ENCODE assay signal across 8 cellular contexts in the genomic region with DNA sequence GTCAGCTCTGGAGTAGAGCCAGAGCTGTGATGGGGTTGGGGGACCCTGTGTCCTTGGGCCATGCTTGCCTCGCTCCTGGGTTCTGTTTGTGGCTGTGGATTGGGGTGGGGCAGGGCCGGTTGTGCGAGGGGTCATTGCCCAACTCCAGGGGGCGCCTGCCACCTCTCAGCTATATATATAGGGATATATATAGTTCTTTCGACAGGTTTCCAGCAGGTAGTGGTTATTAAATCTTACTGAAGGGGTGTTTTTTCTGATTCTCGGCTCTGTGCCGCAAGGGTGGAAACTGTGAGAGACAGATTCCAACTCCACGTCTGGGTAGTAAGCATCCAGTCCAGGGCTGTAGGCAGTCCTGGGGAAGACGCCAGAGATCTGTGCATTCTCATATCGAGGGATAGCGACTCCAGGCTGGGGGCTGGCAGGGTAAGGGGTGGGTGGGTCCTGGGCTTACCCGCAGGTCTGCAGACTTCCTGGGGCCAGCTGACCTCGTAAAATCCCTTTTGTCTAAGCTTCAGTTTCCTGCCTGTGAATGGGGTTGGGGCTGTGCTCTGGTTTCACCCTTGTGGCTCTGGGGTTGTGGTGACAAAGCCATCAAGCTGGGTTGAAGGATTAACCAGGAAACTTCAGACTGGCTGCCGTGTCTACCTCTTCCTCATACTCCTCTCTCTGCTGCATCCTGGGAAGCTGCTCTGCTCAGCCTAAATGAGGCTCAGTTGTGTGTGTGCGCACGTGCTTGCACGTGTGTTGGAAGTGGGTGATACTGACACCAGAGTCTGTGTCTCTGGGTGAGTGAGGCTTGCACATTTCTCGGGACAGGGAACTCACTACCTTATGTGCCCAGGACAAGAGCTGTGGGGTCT. TPM values are rescaled to one million over a fixed set of nuclear protein-coding genes. Genes with fewer than 3 reads are reported as not detected.
DNase-seq lines count a peak whose midpoint lies in the region; ATAC-seq and TF ChIP-seq lines count a peak whose summit lies in the region.
"Not testable (repeated sequence)": the region's sequence is repeated elsewhere in the genome, so short reads cannot be mapped to it uniquely, and the experiment has no call there.

No MANE protein-coding gene starts in this region.

- H3K36me3 ChIP-seq in BLaER1 treated with 17β-estradiol and CSF1 and Interleukin-3, amounts not matched to agents 10 nM and 100 nM; mesodermal cell (ENCODE audit: control insufficient read depth, insufficient read depth, low read length): not testable (repeated sequence)

- not testable (repeated sequence) for H4K20me1 ChIP-seq in BLaER1 treated with 17β-estradiol and CSF1 and Interleukin-3, amounts not matched to agents 10 nM and 100 nM

- peak overlapping the region; percentile 77 for H3K27ac Mint-ChIP-seq in activated T-helper 17 cell treated with anti-CD3 and anti-CD28 coated beads, Interleukin-2, amount 50 U/mL, for 72 hours

- H3K4me1 ChIP-seq in BLaER1 treated with 17β-estradiol and CSF1 and Interleukin-3, amounts not matched to agents 10 nM and 100 nM: peaks cover 31 to 49% (median 38%) of the 10 kb centered on the region in 10 experiments
- peaks cover 14% of the 10 kb centered on the region for H3K4me1 ChIP-seq in mesodermal cell (ENCODE audit: control insufficient read depth, insufficient read depth, low read length, poor library complexity, severe bottlenecking)

- not testable (repeated sequence) for H3K9me3 ChIP-seq in BLaER1 treated with 17β-estradiol and CSF1 and Interleukin-3, amounts not matched to agents 10 nM and 100 nM (replicated peaks in 1 of 11); mesodermal cell (ENCODE audit: control insufficient read depth, low read length)

- not testable (repeated sequence) for TF ChIP-seq POLR2A in NB4 (IDR thresholded peaks at IDR 0.05; ENCODE audit: extremely low read depth, insufficient read length)

- H3K27me3 Mint-ChIP-seq in activated T-helper 17 cell treated with anti-CD3 and anti-CD28 coated beads, Interleukin-2, amount 50 U/mL, for 72 hours: not testable (repeated sequence)

- not testable (repeated sequence) for H3K4me3 ChIP-seq in BLaER1 treated with 17β-estradiol and CSF1 and Interleukin-3, amounts not matched to agents 10 nM and 100 nM
- H3K4me3 ChIP-seq in NB4 (ENCODE audit: low read depth, low read length) (peak overlapping the region; percentile 59), epithelial cell of proximal tubule (ENCODE audit: low read depth, low read length) (peak overlapping the region; percentile 72), mesodermal cell (ENCODE audit: extremely low read depth, insufficient read depth, low read length, poor library complexity, severe bottlenecking) (peak overlapping the region; percentile 8)

- H3K4me3 Mint-ChIP-seq in activated T-helper 17 cell treated with anti-CD3 and anti-CD28 coated beads, Interleukin-2, amount 50 U/mL, for 72 hours: peak overlapping the region; percentile 67

- TF ChIP-seq CTCF in NB4 (IDR thresholded peaks at IDR 0.05; ENCODE audit: low read depth, low read length) (peak; percentile 10), epithelial cell of proximal tubule (conservative IDR thresholded peaks at IDR 0.05; ENCODE audit: low read depth, low read length) (peak; percentile 28)

- not testable (repeated sequence) for H3K4me1 Mint-ChIP-seq in activated T-helper 17 cell treated with anti-CD3 and anti-CD28 coated beads, Interleukin-2, amount 50 U/mL, for 72 hours

- H3K9me3 Mint-ChIP-seq in activated T-helper 17 cell treated with anti-CD3 and anti-CD28 coated beads, Interleukin-2, amount 50 U/mL, for 72 hours: not testable (repeated sequence)

- H3K9ac ChIP-seq in BLaER1 treated with 17β-estradiol and CSF1 and Interleukin-3, amounts not matched to agents 10 nM and 100 nM: peak overlapping the region in 3 of 11 experiments; percentile 15 to 33 (median 32); a peak in 1 of 22 replicates

- whole genome bisulfite sequencing in mesodermal cell (ENCODE audit: insufficient coverage in 2 of 2), 2 experiments: 27 to 33% methylated on average over 4 to 7 of the region's 18 CpGs

- H3K4me2 ChIP-seq in BLaER1 treated with 17β-estradiol and CSF1 and Interleukin-3, amounts not matched to agents 10 nM and 100 nM: peak overlapping the region; percentile 40 to 62 (median 56); a peak in 19 of 22 replicates

- peaks cover 13% of the 10 kb centered on the region for H3K36me3 Mint-ChIP-seq in activated T-helper 17 cell treated with anti-CD3 and anti-CD28 coated beads, Interleukin-2, amount 50 U/mL, for 72 hours (ENCODE audit: low read depth)

- H3K27ac ChIP-seq in BLaER1 treated with 17β-estradiol and CSF1 and Interleukin-3, amounts not matched to agents 10 nM and 100 nM: peak overlapping the region in 4 of 11 experiments; percentile 31 to 60 (median 56); a peak in 8 of 22 replicates
- H3K27ac ChIP-seq in mesodermal cell (ENCODE audit: low read depth, low read length, severe bottlenecking): peak overlapping the region; percentile 64

- DNase-seq in NB4 (ENCODE audit: low read depth): peak; percentile 78
- peak; percentile 41 for DNase-seq in SKM-1 treated with dmso at 0.1 percent for 144 hours (lab: John Stamatoyannopoulos, UW; ENCODE audit: unreplicated experiment)
- not testable (repeated sequence) for DNase-seq in epithelial cell of proximal tubule (ENCODE audit: low read depth)
- DNase-seq in stimulated activated CD4-positive, alpha-beta T cell treated with anti-CD3 and anti-CD28 coated beads, Interleukin-15, amount 100 ng/mL, for 24 hours: peak; percentile 45

- H3K27me3 ChIP-seq in BLaER1 treated with 17β-estradiol and CSF1 and Interleukin-3, amounts not matched to agents 10 nM and 100 nM: not testable (repeated sequence)

- ATAC-seq in GM18907 (IDR thresholded peaks at IDR 0.05; ENCODE audit: unreplicated experiment): peak; percentile 50
- peak; percentile 38 for ATAC-seq in activated T-helper 17 cell treated with anti-CD3 and anti-CD28 coated beads, Interleukin-2, amount 50 U/mL, for 72 hours (replicated peaks)

RNA-seq across cellular contexts. Expression of gene GGT1, which starts 1.0 kb away (rescaled TPM):
- 100 to 1,000 TPM in 1 of 2 donors, 10 to 100 TPM in 1; 82.4 to 122 TPM for total RNA-seq in activated T-helper 17 cell treated with anti-CD3 and anti-CD28 coated beads, Interleukin-2, amount 50 U/mL, for 72 hours
- 14.5 and 32.1 TPM in 2 replicates for total RNA-seq in epithelial cell of proximal tubule
- 12.3 TPM for polyA plus RNA-seq in mesodermal cell (2013, experiment 1 of 2)
- polyA plus RNA-seq in mesodermal cell (2013, experiment 2 of 2): 14.5 TPM

RNA-seq across cellular contexts. Expression of gene LRRC75B, which starts 11.1 kb away (rescaled TPM):
- 1 to 10 TPM; 1.1 to 2.3 TPM for total RNA-seq in activated T-helper 17 cell treated with anti-CD3 and anti-CD28 coated beads, Interleukin-2, amount 50 U/mL, for 72 hours
- total RNA-seq in epithelial cell of proximal tubule: 8.9 and 14.1 TPM in 2 replicates
- polyA plus RNA-seq in mesodermal cell (2013, experiment 1 of 2): 34.0 TPM
- polyA plus RNA-seq in mesodermal cell (2013, experiment 2 of 2): 26.3 TPM

RNA-seq across cellular contexts. Expression of gene SNRPD3, which starts 48.2 kb away (rescaled TPM):
- 100 to 1,000 TPM in 1 of 2 donors, 10 to 100 TPM in 1; 81.1 to 128 TPM for total RNA-seq in activated T-helper 17 cell treated with anti-CD3 and anti-CD28 coated beads, Interleukin-2, amount 50 U/mL, for 72 hours
- 219 and 256 TPM in 2 replicates for total RNA-seq in epithelial cell of proximal tubule
- polyA plus RNA-seq in mesodermal cell (2013, experiment 1 of 2): 166 TPM
- polyA plus RNA-seq in mesodermal cell (2013, experiment 2 of 2): 174 TPM

RNA-seq across cellular contexts. Expression of gene GUCD1, which starts 49.1 kb away (rescaled TPM):
- 100 to 1,000 TPM in 1 of 2 donors, 10 to 100 TPM in 1; 90.4 to 158 TPM for total RNA-seq in activated T-helper 17 cell treated with anti-CD3 and anti-CD28 coated beads, Interleukin-2, amount 50 U/mL, for 72 hours
- total RNA-seq in epithelial cell of proximal tubule: 102 and 120 TPM in 2 replicates
- polyA plus RNA-seq in mesodermal cell (2013, experiment 1 of 2): 39.0 TPM
- polyA plus RNA-seq in mesodermal cell (2013, experiment 2 of 2): 39.4 TPM
